18 cellular contexts compared by ENCODE assay signal in genomic region chr2:15767679-15768078, GRCh38.
"Had no signal": no experiment of that assay in that cellular context is flagged by ENCODE, and none has a peak within 500 bp of the region (broad histone marks: within the 10 kb centered on the region; RNA-seq: fewer than 3 reads in every experiment).

No MANE protein-coding gene starts in this region.

- H3K4me2 ChIP-seq: hepatocyte had no signal

- H3K4me1 Mint-ChIP-seq: natural killer cell had no signal

- H3K36me3 Mint-ChIP-seq: natural killer cell had no signal

- H3K4me3 ChIP-seq: colonic mucosa, hepatocyte, lung, right atrium auricular region, sigmoid colon, skin epidermis, stomach, upper lobe of left lung, uterus had no signal

- H3K27ac ChIP-seq: colonic mucosa, foreskin keratinocyte, hepatocyte, parathyroid adenoma, right atrium auricular region, sigmoid colon, stomach, upper lobe of left lung, uterus had no signal

- H2AFZ ChIP-seq: hepatocyte, parathyroid adenoma had no signal

- H3K27me3 ChIP-seq: colonic mucosa, foreskin keratinocyte, hepatocyte, right atrium auricular region, sigmoid colon, stomach, upper lobe of left lung, uterus had no signal

- H3K79me2 ChIP-seq: hepatocyte, parathyroid adenoma had no signal

- H3K4me1 ChIP-seq: colonic mucosa, foreskin keratinocyte, parathyroid adenoma, right atrium auricular region, sigmoid colon, stomach, upper lobe of left lung, uterus had no signal

- H3K9me3 Mint-ChIP-seq: natural killer cell had no signal

- H3K9me3 ChIP-seq: colonic mucosa, right atrium auricular region, sigmoid colon, stomach, upper lobe of left lung, uterus had no signal

- H3K36me3 ChIP-seq: colonic mucosa, right atrium auricular region, sigmoid colon, stomach, upper lobe of left lung, uterus had no signal

- DNase-seq: colonic mucosa; dermis blood vessel endothelial cell; erythroblast; foreskin keratinocyte; left colon; left ventricle myocardium superior; natural killer cell; sigmoid colon; stimulated activated naive CD4-positive, alpha-beta T cell; stomach; substantia nigra; uterus had no signal

- H3K4me3 Mint-ChIP-seq: natural killer cell had no signal

- ATAC-seq: foreskin keratinocyte, left colon, left ventricle myocardium superior, natural killer cell had no signal

- H3K9ac ChIP-seq: parathyroid adenoma had no signal

- H3K27ac Mint-ChIP-seq: natural killer cell had no signal
